11 cellular contexts compared by ENCODE assay signal in the genomic region with DNA sequence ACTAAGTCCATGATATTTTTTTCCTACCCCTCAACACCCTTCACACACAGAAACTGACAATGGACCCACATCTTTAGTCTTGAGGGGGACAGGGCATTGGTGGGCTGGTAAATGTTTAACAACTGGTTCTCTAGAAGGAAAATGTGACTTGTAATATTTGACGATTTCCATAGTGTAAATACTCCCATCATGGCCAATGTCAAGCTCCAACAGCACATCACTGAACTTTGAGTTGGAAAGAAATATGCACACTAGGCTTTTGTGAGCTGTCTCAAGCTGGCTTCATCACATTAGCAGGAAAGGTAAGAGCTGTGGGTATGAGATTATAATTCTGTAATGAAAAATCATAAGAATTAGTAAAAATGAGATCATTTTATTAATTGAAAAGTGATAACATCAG.
"Had no signal": no experiment of that assay in that cellular context is flagged by ENCODE, and none has a peak within 500 bp of the region (broad histone marks: within the 10 kb centered on the region; RNA-seq: fewer than 3 reads in every experiment).

No MANE protein-coding gene starts in this region.

- H3K4me2 ChIP-seq: GM23338 had no signal

- H3K4me3 ChIP-seq: GM23248, GM23338, HAP-1 had no signal

- H3K9ac ChIP-seq: GM23248 had no signal

- H3K27ac ChIP-seq: GM23248 had no signal

- H3K36me3 ChIP-seq: HAP-1 had no signal

- DNase-seq: GM23248, GOT3, H7, H9, HCEC 1CT, HFFc6 had no signal

- ATAC-seq: GM23338, HCT116 had no signal

- FAIRE-seq: H1, H54 had no signal

- H3K9me3 ChIP-seq: HAP-1 had no signal

- H3K4me1 ChIP-seq: HAP-1 had no signal

- H2AFZ ChIP-seq: GM23248, GM23338 had no signal
